26 cellular contexts compared by ENCODE assay signal in the genomic region with DNA sequence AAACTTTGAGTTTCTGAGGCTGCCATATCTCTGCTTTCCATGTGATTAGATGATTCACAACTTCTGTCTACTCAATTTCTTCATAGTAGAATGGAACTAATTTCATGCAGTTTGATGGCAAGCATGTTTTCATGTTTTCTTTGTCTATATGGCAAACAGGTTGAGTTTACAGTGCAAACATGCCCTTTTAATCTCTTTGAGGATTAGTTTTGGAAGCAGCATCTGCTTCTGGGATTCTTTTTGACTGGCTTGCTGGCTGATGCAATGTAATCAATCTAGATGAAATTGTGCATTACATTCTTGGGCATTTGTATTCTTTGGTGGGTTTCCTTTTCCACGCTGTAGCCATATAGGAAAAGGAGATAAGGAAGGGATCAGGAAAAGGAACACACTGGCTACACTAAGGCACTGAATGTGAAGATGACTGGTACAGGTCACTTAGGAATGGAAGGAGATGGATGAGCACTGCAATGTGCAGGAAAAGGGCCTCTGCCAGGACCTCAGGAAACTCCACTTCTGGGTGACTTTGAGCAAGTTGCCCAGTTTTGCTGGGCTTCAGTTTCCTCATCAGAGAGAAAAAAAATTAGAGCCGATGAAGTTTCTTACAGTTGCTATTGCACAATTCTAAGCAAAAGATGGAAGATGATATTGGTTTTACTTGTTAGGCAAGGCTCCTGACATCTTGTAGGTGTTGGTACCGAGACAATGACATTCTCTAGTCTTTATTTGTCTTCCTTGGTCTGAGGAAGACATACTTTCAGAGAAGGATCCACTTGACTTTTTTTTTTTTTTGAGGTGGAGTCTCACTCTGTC.
DNase-seq lines count a peak whose midpoint lies in the region; ATAC-seq, FAIRE-seq and TF ChIP-seq lines count a peak whose summit lies in the region.
"Had no signal": no experiment of that assay in that cellular context is flagged by ENCODE, and none has a peak within 500 bp of the region (broad histone marks: within the 10 kb centered on the region; RNA-seq: fewer than 3 reads in every experiment).

No MANE protein-coding gene starts in this region.

- FAIRE-seq in K562 (lab: Jason Lieb, UNC) = no peak
- no peak for FAIRE-seq in HepG2 (lab: Jason Lieb, UNC)
- FAIRE-seq: endothelial cell of umbilical vein, TTC549 had no signal

- H3K27me3 ChIP-seq in K562 (ENCODE audit: control insufficient read depth in 2 of 2, insufficient read depth in 2 of 2, low read length in 2 of 2) (no peaks in the 10 kb centered on the region), HepG2 (ENCODE audit: control insufficient read depth in 1 of 2, insufficient read depth in 2 of 2, low read length in 2 of 2) (no peaks in the 10 kb centered on the region), foreskin keratinocyte (no peaks in the 10 kb centered on the region)
- H3K27me3 ChIP-seq: heart right ventricle had no signal

- H4K20me1 ChIP-seq in K562 (replicated peaks; ENCODE audit: control insufficient read depth, insufficient read depth, low read length) (no peaks in the 10 kb centered on the region), HepG2 (ENCODE audit: insufficient read depth, low read length) (no peaks in the 10 kb centered on the region)

- H3K79me2 ChIP-seq in K562 (ENCODE audit: control insufficient read depth, insufficient read depth, low read length) = no peaks in the 10 kb centered on the region
- no peaks in the 10 kb centered on the region for H3K79me2 ChIP-seq in HepG2 (ENCODE audit: insufficient read depth, low read length)

- H3K9me1 ChIP-seq in K562 (ENCODE audit: control insufficient read depth, insufficient read depth, low read length) = no peaks in the 10 kb centered on the region

- ATAC-seq in K562 = no peak
- peak; percentile 96 for ATAC-seq in HepG2
- no peak for ATAC-seq in foreskin keratinocyte
- ATAC-seq in GM19023 (IDR thresholded peaks at IDR 0.05; ENCODE audit: unreplicated experiment) = no peak
- ATAC-seq: activated CD8-positive, alpha-beta T cell treated with anti-CD3 and anti-CD28 coated beads, Interleukin-2, amount 10 ng/mL, durations not matched to agents 7 days and 5 days; heart right ventricle; left colon; psoas muscle had no signal

- peak; percentile 68 for DNase-seq in DMS53 (lab: John Stamatoyannopoulos, UW)
- peak; percentile 43 for DNase-seq in MV-4-11 (lab: John Stamatoyannopoulos, UW)
- no peak for DNase-seq in K562 (ENCODE audit: extremely low read depth in 1 of 4, low spot score in 3 of 4)
- DNase-seq in HepG2 (ENCODE audit: low spot score) = peak; percentile 88
- no peak for DNase-seq in foreskin keratinocyte
- no peak for DNase-seq in caudate nucleus (lab: John Stamatoyannopoulos, UW)
- DNase-seq in amniotic stem cell (lab: John Stamatoyannopoulos, UW) = no peak
- DNase-seq: activated CD4-positive, alpha-beta T cell treated with anti-CD3 and anti-CD28 coated beads for 1 hour; activated CD8-positive, alpha-beta T cell treated with anti-CD3 and anti-CD28 coated beads, Interleukin-2, amount 10 ng/mL, durations not matched to agents 7 days and 5 days; activated effector memory CD4-positive, alpha-beta T cell treated with Interleukin-2 at 50 U/mL for 16 hours; activated naive CD8-positive, alpha-beta T cell treated with anti-CD3 and anti-CD28 coated beads for 36 hours; C1 segment of cervical spinal cord; heart right ventricle; Kasumi-1; left colon; NCI-H1092; NCI-H187; NCI-H2171 treated with DMSO at 0.1 percent for 48 hours; NCI-H510A treated with DMSO at 0.1 percent for 48 hours; psoas muscle; stimulated activated naive CD4-positive, alpha-beta T cell treated with Interleukin-2 at 50 U/mL for 16 hours had no signal

- H3K9me3 ChIP-seq in K562 (replicated peaks; ENCODE audit: control insufficient read depth, insufficient read depth, low read depth, low read length) = no peaks in the 10 kb centered on the region; the same call in 1 of the 2 replicates
- no peaks in the 10 kb centered on the region for H3K9me3 ChIP-seq in HepG2 (ENCODE audit: low read length)
- H3K9me3 ChIP-seq: psoas muscle had no signal

- no peak overlapping the region for H3K27ac ChIP-seq in K562 (ENCODE audit: extremely low read depth, low read depth, low read length)
- peak overlapping the region; percentile 84 for H3K27ac ChIP-seq in HepG2 (ENCODE audit: extremely low read length, insufficient read depth, low read length)
- H3K27ac ChIP-seq in foreskin keratinocyte = no peak overlapping the region
- no peak overlapping the region for H3K27ac ChIP-seq in caudate nucleus (ENCODE audit: low read depth, low read length)
- H3K27ac ChIP-seq: heart right ventricle, psoas muscle, RWPE1, SK-N-MC had no signal

- intact Hi-C loops in K562 (cut with micrococcal nuclease) (no loop called here), HepG2 (cut with micrococcal nuclease; ENCODE audit: unreplicated experiment) (loop anchor here (10.0 kb wide), 1 partner anchor 71 kb away; no protein-coding TSS in a partner anchor)

- no peaks in the 10 kb centered on the region for H3K4me1 ChIP-seq in K562 (replicated peaks in 1 of 2; ENCODE audit: control insufficient read depth in 2 of 2, insufficient read depth in 2 of 2, low read length in 2 of 2)
- H3K4me1 ChIP-seq in HepG2 (ENCODE audit: insufficient read depth, low read length) = peaks cover 27% of the 10 kb centered on the region
- H3K4me1 ChIP-seq in foreskin keratinocyte = no peaks in the 10 kb centered on the region
- H3K4me1 ChIP-seq: heart right ventricle, psoas muscle had no signal

- no peak overlapping the region for H3K9ac ChIP-seq in K562 (ENCODE audit: insufficient read depth in 1 of 2, low read depth in 2 of 2, low read length in 2 of 2)
- H3K9ac ChIP-seq in HepG2 (ENCODE audit: insufficient read depth, low read depth, low read length) = peak overlapping the region; percentile 53

- H3K4me2 ChIP-seq in K562 (ENCODE audit: insufficient read depth, low read length) (no peak overlapping the region), HepG2 (ENCODE audit: low read depth, low read length) (peak overlapping the region; percentile 59)

- TF ChIP-seq RAD21 in K562 (CRISPR knock-in tag; conservative IDR thresholded peaks at IDR 0.05 in 1 of 2, IDR thresholded peaks at IDR 0.05 in 1 of 2) (no peak), HepG2 (CRISPR knock-in tag; IDR thresholded peaks at IDR 0.05) (0 out of 2 replicates have a peak, but pooled peaks have one; percentile 22)

- TF ChIP-seq EP300 in K562 (IDR thresholded peaks at IDR 0.05; ENCODE audit: low read length) (no peak), HepG2 (IDR thresholded peaks at IDR 0.05; ENCODE audit: low read depth in 2 of 2, low read length in 2 of 2) (peak; percentile 73 to 88), HepG2 (CRISPR knock-in tag; IDR thresholded peaks at IDR 0.05; ENCODE audit: borderline replicate concordance) (peak; percentile 83)

- TF ChIP-seq CTCF in K562 (IDR thresholded peaks at IDR 0.05 in 2 of 3, conservative IDR thresholded peaks at IDR 0.05 in 1 of 3; ENCODE audit: insufficient read depth in 2 of 3, low read depth in 1 of 3, low read length in 3 of 3) (no peak), HepG2 (CRISPR knock-in tag; IDR thresholded peaks at IDR 0.05) (no peak), foreskin keratinocyte (conservative IDR thresholded peaks at IDR 0.05) (no peak)

- BruUV-seq in K562 (replicated peaks; lab: Mats Ljungman, UMichigan) = no TSS peak
- BruUV-seq in HepG2 (replicated peaks; lab: Mats Ljungman, UMichigan) = TSS peak; percentile 87

- in situ Hi-C loops in K562 (cut with MboI) (no loop called here), HepG2 (cut with HindIII; ENCODE audit: extremely low pct_ligation_motif_present, low pct_unique_long_range_greater_than_20kb) (no loop called here)

- POLR2A ChIA-PET in K562 (lab: Yijun Ruan, JAX) = no interaction called here
- POLR2A ChIA-PET in HepG2 (lab: Yijun Ruan, JAX) = no interaction called here

- H3K4me3 ChIP-seq in K562 = no peak overlapping the region
- peak overlapping the region in 1 of 3 experiments; percentile 24; a peak in 1 of 6 replicates for H3K4me3 ChIP-seq in HepG2 (replicated peaks in 1 of 3; ENCODE audit: insufficient read depth in 1 of 3, low read depth in 2 of 3, low read length in 3 of 3)
- H3K4me3 ChIP-seq: heart right ventricle, psoas muscle, SK-N-MC had no signal

- H3K36me3 ChIP-seq in K562 (ENCODE audit: control insufficient read depth, insufficient read depth, low read length) (no peaks in the 10 kb centered on the region), HepG2 (replicated peaks in 1 of 2; ENCODE audit: control insufficient read depth in 1 of 2, insufficient read depth in 2 of 2, low read length in 2 of 2) (no peaks in the 10 kb centered on the region)
- H3K36me3 ChIP-seq: heart right ventricle had no signal

- TF ChIP-seq POLR2A in K562 (conservative IDR thresholded peaks at IDR 0.05) (no peak), HepG2 (IDR thresholded peaks at IDR 0.05; ENCODE audit: insufficient read depth in 1 of 2, low read depth in 2 of 2, low read length in 2 of 2) (no peak)

- no peak overlapping the region for H2AFZ ChIP-seq in K562 (ENCODE audit: low read depth, low read length)
- peak overlapping the region; percentile 51 for H2AFZ ChIP-seq in HepG2 (ENCODE audit: low read length)

- CTCF ChIA-PET in K562 (lab: Yijun Ruan, JAX; ENCODE audit: low intra/inter-chr PET ratio) = no interaction called here
- CTCF ChIA-PET in HepG2 (lab: Yijun Ruan, JAX; ENCODE audit: low intra/inter-chr PET ratio, low total read pairs) = no interaction called here

- 0% methylated on average over 3 of the region's 3 CpGs for WGBS in K562 (ENCODE audit: insufficient coverage, low coverage, missing lambda C conversion rate)
- 33% methylated on average over 3 of the region's 3 CpGs for WGBS in HepG2 (ENCODE audit: low lambda C conversion rate)

TF ChIP-seq in K562, 482 proteins besides CTCF, POLR2A, EP300 and RAD21 (continues in another document):
- TF ChIP-seq U2AF1 (optimal IDR thresholded peaks at IDR 0.05; ENCODE audit: low read depth, low read length) (no peak), CEBPG (CRISPR knock-in tag; IDR thresholded peaks at IDR 0.05) (no peak), CEBPG (tag; conservative IDR thresholded peaks at IDR 0.05 in 1 of 2, IDR thresholded peaks at IDR 0.05 in 1 of 2) (peak in 1 of 2 experiments; percentile 52; a peak in 2 of 4 replicates), BACH1 (tag; IDR thresholded peaks at IDR 0.05) (peak; percentile 32; the same call in 1 of the 2 replicates)

TF ChIP-seq in HepG2, 621 proteins besides CTCF, POLR2A, EP300 and RAD21 (continues in another document):
- TF ChIP-seq, protein P1, sequence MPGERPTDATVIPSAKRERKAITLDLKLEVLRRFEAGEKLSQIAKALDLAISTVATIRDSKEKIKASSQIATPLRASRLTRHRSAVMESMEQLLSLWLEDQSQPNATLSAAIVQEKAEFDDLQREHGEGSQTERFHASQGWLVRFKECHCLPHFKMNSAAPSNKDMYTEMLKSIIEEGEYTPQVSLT (CRISPR knock-in tag; IDR thresholded peaks at IDR 0.05; ENCODE audit: borderline replicate concordance, low read depth) = no peak
- no peak for TF ChIP-seq MTA1 (CRISPR knock-in tag; IDR thresholded peaks at IDR 0.05; ENCODE audit: borderline replicate concordance)

Comparison
In these comparisons a context has a peak if more than half of its experiments do, and no peak if none do; other contexts are left out.
1. DNase-seq: peak in DMS53 (single experiment), MV-4-11 (single experiment) and HepG2 (single experiment); none in K562 (0 of 4), foreskin keratinocyte (0 of 2), caudate nucleus (0 of 61) and amniotic stem cell (single experiment).